In genomic region chr14:23058654-23059504, GRCh38 we compare ENCODE assay signal across 14 cellular contexts. TPM values are rescaled to one million over a fixed set of nuclear protein-coding genes. Genes with fewer than 3 reads are reported as not detected.
DNase-seq lines count a peak whose midpoint lies in the region; ATAC-seq and TF ChIP-seq lines count a peak whose summit lies in the region.
"Had no signal": no experiment of that assay in that cellular context is flagged by ENCODE, and none has a peak within 500 bp of the region (broad histone marks: within the 10 kb centered on the region; RNA-seq: fewer than 3 reads in every experiment).

No MANE protein-coding gene starts in this region.

- H3K27me3 ChIP-seq in AG04450 (ENCODE audit: control insufficient read depth, insufficient read depth, low read length) (no peaks in the 10 kb centered on the region), H7 (ENCODE audit: control insufficient read depth, insufficient read depth, low read length) (peaks cover 7% of the 10 kb centered on the region)
- no peaks in the 10 kb centered on the region for H3K27me3 ChIP-seq in naive thymus-derived CD4-positive, alpha-beta T cell (ENCODE audit: control insufficient read depth in 2 of 2, insufficient read depth in 2 of 2, low read length in 2 of 2)
- H3K27me3 ChIP-seq: BE2C, foreskin keratinocyte, upper lobe of right lung had no signal

- H3K4me3 Mint-ChIP-seq in activated naive CD8-positive, alpha-beta T cell treated with anti-CD3 and anti-CD28 coated beads for 36 hours: no peak overlapping the region
- peak overlapping the region in 5 of 10 donors; percentile 3 to 56 (median 36) for H3K4me3 Mint-ChIP-seq in naive thymus-derived CD4-positive, alpha-beta T cell
- H3K4me3 Mint-ChIP-seq in activated CD8-positive, alpha-beta T cell treated with anti-CD3 and anti-CD28 coated beads, Interleukin-2, amount 10 ng/mL, durations not matched to agents 7 days and 5 days: no peak overlapping the region
- H3K4me3 Mint-ChIP-seq in T-helper 2 cell treated with Interferon-gamma antibody and Interleukin-4, amounts not matched to agents 5 μg/mL and 100 μg/mL, for 36 hours: no peak overlapping the region

- DNase-seq in AG04450 (ENCODE audit: low read depth, low spot score) (no peak), H7 (peak; percentile 70), iPS-NIHi7 (ENCODE audit: extremely low spot score) (no peak)
- no peak for DNase-seq in activated naive CD8-positive, alpha-beta T cell treated with anti-CD3 and anti-CD28 coated beads for 36 hours
- DNase-seq in naive thymus-derived CD4-positive, alpha-beta T cell: no peak
- no peak for DNase-seq in activated CD8-positive, alpha-beta T cell treated with anti-CD3 and anti-CD28 coated beads, Interleukin-2, amount 10 ng/mL, durations not matched to agents 7 days and 5 days
- DNase-seq in T-helper 2 cell treated with Interferon-gamma antibody and Interleukin-4, amounts not matched to agents 5 μg/mL and 100 μg/mL, for 36 hours (ENCODE audit: low spot score): no peak
- DNase-seq: NCI-H1694, NCI-H510A had no signal

- H3K36me3 ChIP-seq in H7 (replicated peaks; ENCODE audit: control insufficient read depth, insufficient read depth, low read length): peaks cover 35% of the 10 kb centered on the region
- H3K36me3 ChIP-seq in naive thymus-derived CD4-positive, alpha-beta T cell (ENCODE audit: control insufficient read depth in 2 of 3, insufficient read depth in 3 of 3, low read length in 3 of 3): peaks cover 25 to 51% (median 26%) of the 10 kb centered on the region in 3 experiments

- H3K4me1 Mint-ChIP-seq in activated naive CD8-positive, alpha-beta T cell treated with anti-CD3 and anti-CD28 coated beads for 36 hours: peaks cover 17% of the 10 kb centered on the region
- peaks cover 13 to 20% (median 17%) of the 10 kb centered on the region in 7 donors for H3K4me1 Mint-ChIP-seq in naive thymus-derived CD4-positive, alpha-beta T cell
- H3K4me1 Mint-ChIP-seq in activated CD8-positive, alpha-beta T cell treated with anti-CD3 and anti-CD28 coated beads, Interleukin-2, amount 10 ng/mL, durations not matched to agents 7 days and 5 days (ENCODE audit: low read depth): peaks cover 18% of the 10 kb centered on the region
- peaks cover 14% of the 10 kb centered on the region for H3K4me1 Mint-ChIP-seq in T-helper 2 cell treated with Interferon-gamma antibody and Interleukin-4, amounts not matched to agents 5 μg/mL and 100 μg/mL, for 36 hours (ENCODE audit: low read depth)

- POLR2A ChIA-PET in AG04450 (lab: Yijun Ruan, JAX): interaction anchor here (0.6 to 2.1 kb wide), 10 partner anchors 10 to 130 kb away, joined by 3 to 17 read pairs (median 7); partner anchors contain the start of genes ACIN1, C14orf119, PRMT5 and PSMB11
- POLR2A ChIA-PET in naive thymus-derived CD4-positive, alpha-beta T cell (lab: Charles Lee): interaction anchor here (1.0 to 6.5 kb wide), 7 partner anchors 10 to 103 kb away, joined by 3 to 76 read pairs (median 5); partner anchors contain the start of gene AJUBA
- POLR2A ChIA-PET in activated CD8-positive, alpha-beta T cell treated with anti-CD3 and anti-CD28 coated beads, Interleukin-2, amount 10 ng/mL, durations not matched to agents 7 days and 5 days (lab: Charles Lee): interaction anchor here (0.6 to 1.3 kb wide), 5 partner anchors 10 to 247 kb away, joined by 3 to 9 read pairs (median 5); partner anchors contain the start of genes ACIN1 and C14orf119

- CTCF ChIA-PET in AG04450 (lab: Charles Lee): interaction anchor here (0.5 to 12.0 kb wide), 29 partner anchors 10 to 503 kb away, joined by 3 to 262 read pairs (median 5); partner anchors contain the start of genes ACIN1, AJUBA, DAD1 and PRMT5
- CTCF ChIA-PET in naive thymus-derived CD4-positive, alpha-beta T cell (lab: Charles Lee): interaction anchor here (0.6 to 12.2 kb wide), 19 partner anchors 10 to 502 kb away, joined by 3 to 264 read pairs (median 4); partner anchors contain the start of genes AJUBA and RBM23
- CTCF ChIA-PET in activated CD8-positive, alpha-beta T cell treated with anti-CD3 and anti-CD28 coated beads, Interleukin-2, amount 10 ng/mL, durations not matched to agents 7 days and 5 days (lab: Charles Lee): interaction anchor here (0.9 to 17.4 kb wide), 35 partner anchors 9 to 489 kb away, joined by 3 to 489 read pairs (median 7); partner anchors contain the start of genes ACIN1, AJUBA, C14orf119 and PABPN1

- H3K4me3 ChIP-seq in AG04450 (ENCODE audit: low read depth, low read length) (no peak overlapping the region), H7 (ENCODE audit: insufficient read depth, low read depth, low read length) (no peak overlapping the region)
- no peak overlapping the region for H3K4me3 ChIP-seq in naive thymus-derived CD4-positive, alpha-beta T cell (ENCODE audit: low read length)

- H3K27me3 Mint-ChIP-seq in activated naive CD8-positive, alpha-beta T cell treated with anti-CD3 and anti-CD28 coated beads for 36 hours: peaks cover 13% of the 10 kb centered on the region
- peaks cover 0 to 8% (median 0%) of the 10 kb centered on the region in 5 donors for H3K27me3 Mint-ChIP-seq in naive thymus-derived CD4-positive, alpha-beta T cell
- H3K27me3 Mint-ChIP-seq in activated CD8-positive, alpha-beta T cell treated with anti-CD3 and anti-CD28 coated beads, Interleukin-2, amount 10 ng/mL, durations not matched to agents 7 days and 5 days (ENCODE audit: low read depth): peaks cover 9% of the 10 kb centered on the region
- H3K27me3 Mint-ChIP-seq in T-helper 2 cell treated with Interferon-gamma antibody and Interleukin-4, amounts not matched to agents 5 μg/mL and 100 μg/mL, for 36 hours (ENCODE audit: low read depth): peaks cover 8% of the 10 kb centered on the region

- intact Hi-C loops in naive thymus-derived CD4-positive, alpha-beta T cell (cut with micrococcal nuclease): loop anchor here (1.0 to 10.0 kb wide), 10 partner anchors 24 to 502 kb away; partner anchors contain the start of gene MRPL52 (in 1 of the 2)

- ATAC-seq in naive thymus-derived CD4-positive, alpha-beta T cell: no peak
- ATAC-seq in HG03520 (IDR thresholded peaks at IDR 0.05; ENCODE audit: unreplicated experiment): no peak
- ATAC-seq in activated CD8-positive, alpha-beta T cell treated with anti-CD3 and anti-CD28 coated beads, Interleukin-2, amount 10 ng/mL, durations not matched to agents 7 days and 5 days: no peak

- TF ChIP-seq CTCF in AG04450 (IDR thresholded peaks at IDR 0.05; ENCODE audit: low read depth, low read length): no peak

- H3K27ac ChIP-seq in AG04450 (ENCODE audit: low read depth, low read length): peak overlapping the region; percentile 11
- no peak overlapping the region for H3K27ac ChIP-seq in naive thymus-derived CD4-positive, alpha-beta T cell (ENCODE audit: low read depth, low read length)
- H3K27ac ChIP-seq: foreskin keratinocyte, upper lobe of right lung had no signal

- H3K27ac Mint-ChIP-seq in activated naive CD8-positive, alpha-beta T cell treated with anti-CD3 and anti-CD28 coated beads for 36 hours: peak overlapping the region; percentile 10
- H3K27ac Mint-ChIP-seq in naive thymus-derived CD4-positive, alpha-beta T cell: peak overlapping the region in 5 of 9 donors; percentile 34 to 72 (median 43)
- no peak overlapping the region for H3K27ac Mint-ChIP-seq in activated CD8-positive, alpha-beta T cell treated with anti-CD3 and anti-CD28 coated beads, Interleukin-2, amount 10 ng/mL, durations not matched to agents 7 days and 5 days
- no peak overlapping the region for H3K27ac Mint-ChIP-seq in T-helper 2 cell treated with Interferon-gamma antibody and Interleukin-4, amounts not matched to agents 5 μg/mL and 100 μg/mL, for 36 hours

- H3K9me3 Mint-ChIP-seq in activated naive CD8-positive, alpha-beta T cell treated with anti-CD3 and anti-CD28 coated beads for 36 hours: no peaks in the 10 kb centered on the region
- peaks cover 0 to 2% (median 0%) of the 10 kb centered on the region in 11 donors for H3K9me3 Mint-ChIP-seq in naive thymus-derived CD4-positive, alpha-beta T cell
- H3K9me3 Mint-ChIP-seq in activated CD8-positive, alpha-beta T cell treated with anti-CD3 and anti-CD28 coated beads, Interleukin-2, amount 10 ng/mL, durations not matched to agents 7 days and 5 days (ENCODE audit: insufficient read depth): no peaks in the 10 kb centered on the region
- no peaks in the 10 kb centered on the region for H3K9me3 Mint-ChIP-seq in T-helper 2 cell treated with Interferon-gamma antibody and Interleukin-4, amounts not matched to agents 5 μg/mL and 100 μg/mL, for 36 hours

- H3K9me3 ChIP-seq in AG04450 (ENCODE audit: control insufficient read depth, insufficient read depth, low read length): no peaks in the 10 kb centered on the region
- no peaks in the 10 kb centered on the region for H3K9me3 ChIP-seq in naive thymus-derived CD4-positive, alpha-beta T cell (ENCODE audit: control insufficient read depth in 2 of 3, low read length in 3 of 3)
- H3K9me3 ChIP-seq: BE2C, prostate gland, upper lobe of right lung had no signal

- peaks cover 19% of the 10 kb centered on the region for H3K36me3 Mint-ChIP-seq in activated naive CD8-positive, alpha-beta T cell treated with anti-CD3 and anti-CD28 coated beads for 36 hours
- H3K36me3 Mint-ChIP-seq in naive thymus-derived CD4-positive, alpha-beta T cell: peaks cover 4 to 30% (median 23%) of the 10 kb centered on the region in 5 donors
- peaks cover 44% of the 10 kb centered on the region for H3K36me3 Mint-ChIP-seq in activated CD8-positive, alpha-beta T cell treated with anti-CD3 and anti-CD28 coated beads, Interleukin-2, amount 10 ng/mL, durations not matched to agents 7 days and 5 days (ENCODE audit: low read depth)
- H3K36me3 Mint-ChIP-seq in T-helper 2 cell treated with Interferon-gamma antibody and Interleukin-4, amounts not matched to agents 5 μg/mL and 100 μg/mL, for 36 hours (ENCODE audit: low read depth): peaks cover 40% of the 10 kb centered on the region

- peaks cover 7 to 9% of the 10 kb centered on the region in 2 donors for H3K4me1 ChIP-seq in naive thymus-derived CD4-positive, alpha-beta T cell (ENCODE audit: control insufficient read depth in 2 of 2, insufficient read depth in 2 of 2, low read length in 2 of 2)
- H3K4me1 ChIP-seq: prostate gland had no signal

RNA-seq across cellular contexts. Expression of gene CDH24, which starts 1.6 kb away (rescaled TPM):
- 10.1 and 11.0 TPM in 2 replicates for polyA plus RNA-seq in AG04450 (2011; rRNA removed)
- polyA minus RNA-seq in AG04450 (2011; rRNA and poly(A)+ RNA removed): 13.6 and 18.6 TPM in 2 replicates
- total RNA-seq in H7 (2014; rRNA removed; shearing (Covaris generic)): 9.7 and 12.3 TPM in 2 replicates
- under 1 TPM; 0.49 to 0.52 TPM for total RNA-seq in activated naive CD8-positive, alpha-beta T cell treated with anti-CD3 and anti-CD28 coated beads for 36 hours
- 1 to 10 TPM; 1.5 to 3.7 (median 2.1) TPM for total RNA-seq in naive thymus-derived CD4-positive, alpha-beta T cell
- under 1 TPM; 0.30 to 0.52 TPM for polyA plus RNA-seq in naive thymus-derived CD4-positive, alpha-beta T cell
- total RNA-seq in activated CD8-positive, alpha-beta T cell treated with anti-CD3 and anti-CD28 coated beads, Interleukin-2, amount 10 ng/mL, durations not matched to agents 7 days and 5 days: 1 to 10 TPM; 1.6 to 1.8 TPM

RNA-seq across cellular contexts. Expression of gene PSMB11, which starts 16.9 kb away (rescaled TPM):
- polyA plus RNA-seq in AG04450 (2011; rRNA removed): not detected in 2 replicates
- polyA minus RNA-seq in AG04450 (2011; rRNA and poly(A)+ RNA removed): not detected in 2 replicates
- not detected in 2 replicates for total RNA-seq in H7 (2014; rRNA removed; shearing (Covaris generic))
- total RNA-seq in activated naive CD8-positive, alpha-beta T cell treated with anti-CD3 and anti-CD28 coated beads for 36 hours: not detected
- total RNA-seq in naive thymus-derived CD4-positive, alpha-beta T cell: 1 to 10 TPM in 1 of 5 experiments, under 1 TPM in 3, not detected in 1; 0.32 to 1.1 (median 0.66) TPM
- 1 to 10 TPM in 1 of 2 donors, under 1 TPM in 1; 0.70 to 1.2 TPM for polyA plus RNA-seq in naive thymus-derived CD4-positive, alpha-beta T cell
- total RNA-seq in activated CD8-positive, alpha-beta T cell treated with anti-CD3 and anti-CD28 coated beads, Interleukin-2, amount 10 ng/mL, durations not matched to agents 7 days and 5 days: not detected
- total RNA-seq: foreskin keratinocyte, prostate gland, upper lobe of right lung had no signal
- polyA plus RNA-seq: foreskin keratinocyte had no signal

RNA-seq across cellular contexts. Expression of gene PSMB5, which starts 24.2 kb away (rescaled TPM):
- polyA plus RNA-seq in AG04450 (2011; rRNA removed): 282 and 292 TPM in 2 replicates
- 170 and 211 TPM in 2 replicates for polyA minus RNA-seq in AG04450 (2011; rRNA and poly(A)+ RNA removed)
- 262 and 328 TPM in 2 replicates for total RNA-seq in H7 (2014; rRNA removed; shearing (Covaris generic))
- 100 to 1,000 TPM; 162 to 164 TPM for total RNA-seq in activated naive CD8-positive, alpha-beta T cell treated with anti-CD3 and anti-CD28 coated beads for 36 hours
- total RNA-seq in naive thymus-derived CD4-positive, alpha-beta T cell: 10 to 100 TPM; 19.2 to 69.1 (median 32.8) TPM
- 10 to 100 TPM; 53.6 to 74.2 TPM for polyA plus RNA-seq in naive thymus-derived CD4-positive, alpha-beta T cell
- 10 to 100 TPM; 64.5 to 74.5 TPM for total RNA-seq in activated CD8-positive, alpha-beta T cell treated with anti-CD3 and anti-CD28 coated beads, Interleukin-2, amount 10 ng/mL, durations not matched to agents 7 days and 5 days

RNA-seq across cellular contexts. Expression of gene ACIN1, which starts 36.1 kb away (rescaled TPM):
- 158 and 173 TPM in 2 replicates for polyA plus RNA-seq in AG04450 (2011; rRNA removed)
- polyA minus RNA-seq in AG04450 (2011; rRNA and poly(A)+ RNA removed): 136 and 143 TPM in 2 replicates
- 83.4 and 89.5 TPM in 2 replicates for total RNA-seq in H7 (2014; rRNA removed; shearing (Covaris generic))
- 100 to 1,000 TPM; 160 to 174 TPM for total RNA-seq in activated naive CD8-positive, alpha-beta T cell treated with anti-CD3 and anti-CD28 coated beads for 36 hours
- 100 to 1,000 TPM; 222 to 360 (median 301) TPM for total RNA-seq in naive thymus-derived CD4-positive, alpha-beta T cell
- polyA plus RNA-seq in naive thymus-derived CD4-positive, alpha-beta T cell: 10 to 100 TPM in 1 of 2 donors, 1 to 10 TPM in 1; 8.7 to 18.6 TPM
- total RNA-seq in activated CD8-positive, alpha-beta T cell treated with anti-CD3 and anti-CD28 coated beads, Interleukin-2, amount 10 ng/mL, durations not matched to agents 7 days and 5 days: 100 to 1,000 TPM; 161 to 177 TPM

RNA-seq across cellular contexts. Expression of gene C14orf119, which starts 36.4 kb away (rescaled TPM):
- polyA plus RNA-seq in AG04450 (2011; rRNA removed): 119 and 128 TPM in 2 replicates
- 89.5 and 94.1 TPM in 2 replicates for polyA minus RNA-seq in AG04450 (2011; rRNA and poly(A)+ RNA removed)
- total RNA-seq in H7 (2014; rRNA removed; shearing (Covaris generic)): 73.7 and 97.8 TPM in 2 replicates
- total RNA-seq in activated naive CD8-positive, alpha-beta T cell treated with anti-CD3 and anti-CD28 coated beads for 36 hours: 10 to 100 TPM; 52.0 to 57.0 TPM
- 10 to 100 TPM in 4 of 5 experiments, 1 to 10 TPM in 1; 6.0 to 49.9 (median 43.4) TPM for total RNA-seq in naive thymus-derived CD4-positive, alpha-beta T cell
- polyA plus RNA-seq in naive thymus-derived CD4-positive, alpha-beta T cell: 100 to 1,000 TPM in 1 of 2 donors, 10 to 100 TPM in 1; 80.4 to 169 TPM
- total RNA-seq in activated CD8-positive, alpha-beta T cell treated with anti-CD3 and anti-CD28 coated beads, Interleukin-2, amount 10 ng/mL, durations not matched to agents 7 days and 5 days: 10 to 100 TPM; 46.0 to 47.0 TPM

Comparison
In these comparisons a context has a peak if more than half of its experiments do, and no peak if none do; other contexts are left out.
1. H3K27ac Mint-ChIP-seq: peak in activated naive CD8-positive, alpha-beta T cell treated with anti-CD3 and anti-CD28 coated beads for 36 hours (single experiment) and naive thymus-derived CD4-positive, alpha-beta T cell (5 of 9); none in activated CD8-positive, alpha-beta T cell treated with anti-CD3 and anti-CD28 coated beads, Interleukin-2, amount 10 ng/mL, durations not matched to agents 7 days and 5 days (single experiment) and T-helper 2 cell treated with Interferon-gamma antibody and Interleukin-4, amounts not matched to agents 5 μg/mL and 100 μg/mL, for 36 hours (single experiment).